23 cellular contexts compared by ENCODE assay signal in the genomic region with DNA sequence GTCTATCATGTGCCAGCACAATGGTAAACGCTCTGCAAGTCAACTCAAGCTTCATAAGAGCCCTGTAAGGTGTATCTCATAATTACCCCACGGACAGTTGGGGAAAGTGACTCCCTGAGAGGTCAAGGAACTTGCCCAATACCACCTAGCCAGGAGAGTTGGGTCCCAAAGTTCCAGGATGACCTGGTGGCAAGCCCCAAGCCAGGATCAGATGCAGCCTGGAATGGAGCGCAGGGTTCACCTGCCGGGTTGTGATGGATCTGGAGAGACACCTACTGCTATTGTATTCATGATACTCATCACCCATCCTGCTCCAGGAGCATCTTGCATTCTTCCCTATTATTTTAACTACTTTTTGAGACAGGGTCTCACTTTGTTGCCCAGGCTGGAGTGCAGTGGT.
"Had no signal": no experiment of that assay in that cellular context is flagged by ENCODE, and none has a peak within 500 bp of the region (broad histone marks: within the 10 kb centered on the region; RNA-seq: fewer than 3 reads in every experiment).

No MANE protein-coding gene starts in this region.

- H3K4me3 Mint-ChIP-seq: memory B cell; mesothelial cell of epicardium; naive B cell; natural killer cell treated with Interleukin-12 subunit alpha and Interleukin-12 subunit beta and Interleukin-15 and Interleukin-18, amount 100 ng/mL, for 72 hours; neural progenitor cell; stimulated activated naive B cell treated with anti-CD40 and anti-IgM and Interleukin-4, amounts not matched to agents 10 μg/mL and 1 μg/mL and 100 μg/mL, for 72 hours; stimulated activated naive CD8-positive, alpha-beta T cell treated with anti-CD3 and anti-CD28 coated beads, Interleukin-15, Interleukin-2, amounts not matched to agents 100 ng/mL and 50 ng/mL, for 24 hours had no signal

- H3K27me3 Mint-ChIP-seq: memory B cell; natural killer cell treated with Interleukin-12 subunit alpha and Interleukin-12 subunit beta and Interleukin-15 and Interleukin-18, amount 100 ng/mL, for 72 hours; progenitor cell of endocrine pancreas; stimulated activated naive B cell treated with anti-CD40 and anti-IgM and Interleukin-4, amounts not matched to agents 10 μg/mL and 1 μg/mL and 100 μg/mL, for 72 hours; stimulated activated naive CD8-positive, alpha-beta T cell treated with anti-CD3 and anti-CD28 coated beads, Interleukin-15, Interleukin-2, amounts not matched to agents 100 ng/mL and 50 ng/mL, for 24 hours had no signal

- H3K36me3 ChIP-seq: neural progenitor cell had no signal

- H3K27ac Mint-ChIP-seq: memory B cell; mesothelial cell of epicardium; natural killer cell treated with Interleukin-12 subunit alpha and Interleukin-12 subunit beta and Interleukin-15 and Interleukin-18, amount 100 ng/mL, for 72 hours; neural progenitor cell; progenitor cell of endocrine pancreas; stimulated activated naive B cell treated with anti-CD40 and anti-IgM and Interleukin-4, amounts not matched to agents 10 μg/mL and 1 μg/mL and 100 μg/mL, for 72 hours; stimulated activated naive CD8-positive, alpha-beta T cell treated with anti-CD3 and anti-CD28 coated beads, Interleukin-15, Interleukin-2, amounts not matched to agents 100 ng/mL and 50 ng/mL, for 24 hours had no signal

- H3K9me3 ChIP-seq: gastrocnemius medialis, mucosa of descending colon had no signal

- H3K36me3 Mint-ChIP-seq: natural killer cell treated with Interleukin-12 subunit alpha and Interleukin-12 subunit beta and Interleukin-15 and Interleukin-18, amount 100 ng/mL, for 72 hours; neural progenitor cell had no signal

- H3K4me3 ChIP-seq: gastrocnemius medialis, lung, mucosa of descending colon, neural progenitor cell had no signal

- ATAC-seq: esophagus mucosa; gastrocnemius medialis; left lobe of liver; mucosa of descending colon; natural killer cell treated with Interleukin-12 subunit alpha and Interleukin-12 subunit beta and Interleukin-15 and Interleukin-18, amount 100 ng/mL, for 72 hours; right cardiac atrium; stimulated activated naive B cell treated with anti-CD40 and anti-IgM and Interleukin-4, amounts not matched to agents 10 μg/mL and 1 μg/mL and 100 μg/mL, for 72 hours had no signal

- H3K4me1 ChIP-seq: gastrocnemius medialis, neural progenitor cell, parathyroid adenoma had no signal

- H3K27me3 ChIP-seq: gastrocnemius medialis, neural progenitor cell had no signal

- H3K4me1 Mint-ChIP-seq: memory B cell; naive B cell; neural progenitor cell; stimulated activated naive B cell treated with anti-CD40 and anti-IgM and Interleukin-4, amounts not matched to agents 10 μg/mL and 1 μg/mL and 100 μg/mL, for 72 hours had no signal

- DNase-seq: cortex of kidney; foreskin fibroblast; gastrocnemius medialis; kidney; mucosa of descending colon; naive B cell; right cardiac atrium; small intestine; stimulated activated CD4-positive, alpha-beta T cell treated with anti-CD3 and anti-CD28 coated beads, Interleukin-15, amount 100 ng/mL, for 24 hours; stimulated activated CD4-positive, alpha-beta T cell treated with anti-CD3 and anti-CD28 coated beads, Interleukin-2, amount 100 ng/mL, for 48 hours; stimulated activated naive B cell treated with anti-CD40 and anti-IgM and Interleukin-4, amounts not matched to agents 10 μg/mL and 1 μg/mL and 100 μg/mL, for 72 hours; trophoblast cell had no signal

- H3K9me3 Mint-ChIP-seq: memory B cell; mesothelial cell of epicardium; natural killer cell treated with Interleukin-12 subunit alpha and Interleukin-12 subunit beta and Interleukin-15 and Interleukin-18, amount 100 ng/mL, for 72 hours; stimulated activated naive CD8-positive, alpha-beta T cell treated with anti-CD3 and anti-CD28 coated beads, Interleukin-15, Interleukin-2, amounts not matched to agents 100 ng/mL and 50 ng/mL, for 24 hours had no signal

- H3K27ac ChIP-seq: epithelial cell of prostate, gastrocnemius medialis, neural progenitor cell, parathyroid adenoma had no signal
